8 cellular contexts compared by ENCODE assay signal in the genomic region with DNA sequence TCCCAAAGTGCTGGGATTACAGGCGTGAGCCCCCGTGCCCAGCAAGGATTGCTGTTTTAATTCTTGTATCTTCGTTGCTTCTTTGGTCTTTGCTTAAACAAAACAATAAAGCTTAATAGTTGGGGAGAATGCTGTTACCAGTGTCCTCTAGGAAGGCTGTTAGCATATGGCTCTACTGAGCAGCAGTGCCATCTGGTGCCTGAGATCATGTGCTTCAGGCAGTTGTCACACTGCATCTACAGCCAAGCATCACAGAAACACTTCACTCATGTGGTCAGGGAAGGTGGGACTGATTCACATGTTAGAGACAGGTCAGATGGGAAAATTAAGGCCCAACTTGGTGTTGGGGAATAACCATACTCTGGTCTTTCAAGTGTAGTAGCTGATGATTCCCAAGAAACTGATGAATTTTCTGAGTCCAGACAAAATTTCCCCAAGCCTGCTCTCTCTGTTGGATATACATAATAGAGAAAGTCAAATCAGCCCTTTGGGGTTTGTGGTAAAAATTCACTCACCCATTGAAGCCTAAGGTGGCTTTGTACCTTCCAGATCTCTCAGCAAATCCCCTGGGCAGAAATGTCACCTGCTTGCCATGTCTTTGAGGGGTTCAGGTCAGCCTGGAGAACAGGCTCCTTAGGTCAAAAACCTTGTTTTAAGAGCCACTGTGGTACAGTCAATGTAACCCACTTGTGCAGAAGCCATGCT. TPM values are rescaled to one million over a fixed set of nuclear protein-coding genes. Genes with fewer than 3 reads are reported as not detected.
A peak's percentile ranks its signal among the peaks of the same experiment; 100 is the strongest.
DNase-seq lines count a peak whose midpoint lies in the region; ATAC-seq and TF ChIP-seq lines count a peak whose summit lies in the region.

No MANE protein-coding gene starts in this region.

- H3K9ac ChIP-seq in GM23248 = no peak overlapping the region

- H3K36me3 ChIP-seq in GM23248 (ENCODE audit: low read depth) (no peaks in the 10 kb centered on the region), gastroesophageal sphincter (peaks cover 0 to 69% of the 10 kb centered on the region in 2 donors)

- no peak for TF ChIP-seq EP300 in gastroesophageal sphincter (IDR thresholded peaks at IDR 0.05)

- H3K27ac ChIP-seq in GM23248 (no peak overlapping the region), gastroesophageal sphincter (no peak overlapping the region)

- 29 to 32% methylated on average over 3 of the region's 3 CpGs for WGBS in GM23248 (ENCODE audit: low coverage in 1 of 2, low lambda C conversion rate in 2 of 2, missing lambda C conversion rate in 2 of 2), 2 experiments
- 40 to 48% methylated on average over 1 to 3 of the region's 3 CpGs for WGBS in gastroesophageal sphincter (ENCODE audit: low coverage in 1 of 2), 2 donors

- H3K4me1 ChIP-seq in GM23248 (ENCODE audit: insufficient read depth) (no peaks in the 10 kb centered on the region), gastroesophageal sphincter (no peaks in the 10 kb centered on the region)

- peaks cover 11% of the 10 kb centered on the region for H3K4me1 Mint-ChIP-seq in activated CD4-positive, alpha-beta T cell treated with anti-CD3 and anti-CD28 coated beads for 36 hours
- H3K4me1 Mint-ChIP-seq in activated naive CD8-positive, alpha-beta T cell treated with anti-CD3 and anti-CD28 coated beads, Interleukin-2, amount 50 U/mL, for 24 hours = peaks cover 2% of the 10 kb centered on the region

- H2AFZ ChIP-seq in GM23248 = no peak overlapping the region

- POLR2A ChIA-PET in activated CD4-positive, alpha-beta T cell treated with anti-CD3 and anti-CD28 coated beads for 36 hours (lab: Charles Lee) = interaction anchor here (0.8 kb wide), 1 partner anchor 12 kb away, joined by 4 read pairs; no protein-coding TSS in a partner anchor

- peaks cover 7% of the 10 kb centered on the region for H3K36me3 Mint-ChIP-seq in activated CD4-positive, alpha-beta T cell treated with anti-CD3 and anti-CD28 coated beads for 36 hours (ENCODE audit: low read depth)
- H3K36me3 Mint-ChIP-seq in activated naive CD8-positive, alpha-beta T cell treated with anti-CD3 and anti-CD28 coated beads, Interleukin-2, amount 50 U/mL, for 24 hours (ENCODE audit: low read depth) = no peaks in the 10 kb centered on the region

- peak in 1 of 4 experiments; percentile 10 for TF ChIP-seq CTCF in gastroesophageal sphincter (IDR thresholded peaks at IDR 0.05)

- H3K27me3 ChIP-seq in GM23248 (replicated peaks; ENCODE audit: insufficient read depth) = no peaks in the 10 kb centered on the region
- no peaks in the 10 kb centered on the region for H3K27me3 ChIP-seq in gastroesophageal sphincter

- no peaks in the 10 kb centered on the region for H4K20me1 ChIP-seq in GM23248 (ENCODE audit: insufficient read depth)

- no peaks in the 10 kb centered on the region for H3K27me3 Mint-ChIP-seq in activated CD4-positive, alpha-beta T cell treated with anti-CD3 and anti-CD28 coated beads for 36 hours
- no peaks in the 10 kb centered on the region for H3K27me3 Mint-ChIP-seq in activated naive CD8-positive, alpha-beta T cell treated with anti-CD3 and anti-CD28 coated beads, Interleukin-2, amount 50 U/mL, for 24 hours

- H3K4me3 Mint-ChIP-seq in activated CD4-positive, alpha-beta T cell treated with anti-CD3 and anti-CD28 coated beads for 36 hours = no peak overlapping the region
- no peak overlapping the region for H3K4me3 Mint-ChIP-seq in activated naive CD8-positive, alpha-beta T cell treated with anti-CD3 and anti-CD28 coated beads, Interleukin-2, amount 50 U/mL, for 24 hours

- peak; percentile 92 for ATAC-seq in activated CD4-positive, alpha-beta T cell treated with anti-CD3 and anti-CD28 coated beads for 36 hours
- peak; percentile 84 for ATAC-seq in activated naive CD8-positive, alpha-beta T cell treated with anti-CD3 and anti-CD28 coated beads, Interleukin-2, amount 50 U/mL, for 24 hours
- ATAC-seq in stimulated activated naive CD8-positive, alpha-beta T cell treated with anti-CD3 and anti-CD28 coated beads, Interleukin-15, Interleukin-2, amounts not matched to agents 100 U/mL and 50 U/mL, for 24 hours = peak; percentile 71
- ATAC-seq in gastroesophageal sphincter = no peak

- H3K4me3 ChIP-seq in GM23248 = no peak overlapping the region
- H3K4me3 ChIP-seq in gastroesophageal sphincter = no peak overlapping the region

- in situ Hi-C loops in GM23248 (cut with MboI) = no loop called here

- peak; percentile 51 for DNase-seq in activated CD4-positive, alpha-beta T cell treated with anti-CD3 and anti-CD28 coated beads for 36 hours
- no peak for DNase-seq in activated CD4-positive, alpha-beta T cell treated with anti-CD3 and anti-CD28 coated beads for 1 hour
- peak; percentile 77 for DNase-seq in GM23248
- DNase-seq in NCI-H2196 (lab: John Stamatoyannopoulos, UW; ENCODE audit: unreplicated experiment) = peak; percentile 46
- DNase-seq in activated naive CD8-positive, alpha-beta T cell treated with anti-CD3 and anti-CD28 coated beads, Interleukin-2, amount 50 U/mL, for 24 hours = peak; percentile 16
- DNase-seq in hippocampal formation (lab: John Stamatoyannopoulos, UW) = peak; percentile 19 to 49
- peak; percentile 10 for DNase-seq in stimulated activated naive CD8-positive, alpha-beta T cell treated with anti-CD3 and anti-CD28 coated beads, Interleukin-15, Interleukin-2, amounts not matched to agents 100 U/mL and 50 U/mL, for 24 hours

- H3K4me2 ChIP-seq in GM23248 (ENCODE audit: unreplicated experiment) = no peak overlapping the region

- no peak overlapping the region for H3K27ac Mint-ChIP-seq in activated CD4-positive, alpha-beta T cell treated with anti-CD3 and anti-CD28 coated beads for 36 hours
- H3K27ac Mint-ChIP-seq in activated naive CD8-positive, alpha-beta T cell treated with anti-CD3 and anti-CD28 coated beads, Interleukin-2, amount 50 U/mL, for 24 hours = no peak overlapping the region

- H3K79me2 ChIP-seq in GM23248 (ENCODE audit: insufficient read depth) = no peaks in the 10 kb centered on the region

- intact Hi-C loops in activated CD4-positive, alpha-beta T cell treated with anti-CD3 and anti-CD28 coated beads for 36 hours (cut with DNase I, micrococcal nuclease) = no loop called here

- no peak for TF ChIP-seq POLR2A in gastroesophageal sphincter (IDR thresholded peaks at IDR 0.05)

- CTCF ChIA-PET in activated CD4-positive, alpha-beta T cell treated with anti-CD3 and anti-CD28 coated beads for 36 hours (lab: Charles Lee) = interaction anchor here (1.0 kb wide), 1 partner anchor 25 kb away, joined by 3 read pairs; no protein-coding TSS in a partner anchor

- H3K9me3 Mint-ChIP-seq in activated CD4-positive, alpha-beta T cell treated with anti-CD3 and anti-CD28 coated beads for 36 hours (ENCODE audit: low read depth) = no peaks in the 10 kb centered on the region
- no peaks in the 10 kb centered on the region for H3K9me3 Mint-ChIP-seq in activated naive CD8-positive, alpha-beta T cell treated with anti-CD3 and anti-CD28 coated beads, Interleukin-2, amount 50 U/mL, for 24 hours

- H3K9me2 ChIP-seq in GM23248 (ENCODE audit: insufficient read depth) = no peaks in the 10 kb centered on the region

- H3F3A ChIP-seq in GM23248 (ENCODE audit: insufficient read depth) = no peaks in the 10 kb centered on the region

- no peaks in the 10 kb centered on the region for H3K9me3 ChIP-seq in GM23248 (ENCODE audit: low read depth)
- H3K9me3 ChIP-seq in gastroesophageal sphincter = no peaks in the 10 kb centered on the region

RNA-seq across cellular contexts. Expression of a gene that starts 28.4 kb away (rescaled TPM):
- total RNA-seq in activated CD4-positive, alpha-beta T cell treated with anti-CD3 and anti-CD28 coated beads for 36 hours = 10 to 100 TPM; 10.1 to 10.7 TPM
- total RNA-seq in GM23248 (2014; rRNA removed; shearing (Covaris generic)) = 21.7 and 33.0 TPM in 2 replicates
- 20.5 and 22.0 TPM in 2 replicates for polyA plus RNA-seq in GM23248 (2016; fragmentation: Nextera tagmentation; extraction: Ambion mirVana)
- total RNA-seq in gastroesophageal sphincter = 10 to 100 TPM; 22.7 to 38.3 (median 28.5) TPM

RNA-seq across cellular contexts. Expression of a gene that starts 43.0 kb away (rescaled TPM):
- not detected for total RNA-seq in activated CD4-positive, alpha-beta T cell treated with anti-CD3 and anti-CD28 coated beads for 36 hours
- not detected in 2 replicates for total RNA-seq in GM23248 (2014; rRNA removed; shearing (Covaris generic))
- polyA plus RNA-seq in GM23248 (2016; fragmentation: Nextera tagmentation; extraction: Ambion mirVana) = 0.28 and 0.60 TPM in 2 replicates
- not detected for total RNA-seq in gastroesophageal sphincter

RNA-seq across cellular contexts. Expression of a gene that starts 48.3 kb away (rescaled TPM):
- total RNA-seq in activated CD4-positive, alpha-beta T cell treated with anti-CD3 and anti-CD28 coated beads for 36 hours = 10 to 100 TPM; 22.2 to 23.0 TPM
- 29.6 and 36.8 TPM in 2 replicates for total RNA-seq in GM23248 (2014; rRNA removed; shearing (Covaris generic))
- 25.9 and 26.5 TPM in 2 replicates for polyA plus RNA-seq in GM23248 (2016; fragmentation: Nextera tagmentation; extraction: Ambion mirVana)
- total RNA-seq in gastroesophageal sphincter = 10 to 100 TPM; 33.4 to 47.9 (median 39.2) TPM
